In the genomic region with DNA sequence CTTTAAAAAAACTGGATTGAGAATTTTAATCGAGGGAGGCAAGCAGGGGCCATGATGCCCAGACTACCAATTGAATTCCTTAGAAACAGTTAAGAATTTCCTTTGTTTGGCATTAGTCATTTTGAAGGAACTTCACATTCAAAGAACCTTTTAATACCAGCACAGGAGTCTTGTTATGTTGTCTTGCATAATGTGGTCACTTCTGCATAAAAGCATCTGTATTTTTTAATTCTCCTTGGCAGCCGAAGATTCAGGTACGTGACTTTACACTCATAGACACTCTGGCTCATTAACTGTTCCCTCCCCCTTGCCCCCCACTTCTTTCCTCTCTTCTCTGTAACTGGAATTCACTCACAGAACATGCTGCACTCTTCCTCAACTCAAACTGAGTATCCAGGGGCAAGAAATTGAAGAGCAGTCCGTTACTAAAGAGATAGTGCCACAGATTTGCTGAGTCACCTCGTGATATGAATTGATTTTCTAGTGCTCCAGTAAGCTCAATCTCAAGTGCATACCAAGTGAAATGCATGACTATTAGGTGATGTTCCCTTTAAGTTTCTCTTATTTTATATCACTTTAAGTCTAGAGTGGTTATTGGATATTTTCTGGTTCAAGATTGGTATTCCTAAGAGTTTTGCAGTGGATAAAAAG, we compare ENCODE assay signal across 25 cellular contexts.
DNase-seq lines count a peak whose midpoint lies in the region; ATAC-seq and TF ChIP-seq lines count a peak whose summit lies in the region.
"Had no signal": no experiment of that assay in that cellular context is flagged by ENCODE, and none has a peak within 500 bp of the region (broad histone marks: within the 10 kb centered on the region; RNA-seq: fewer than 3 reads in every experiment).

No MANE protein-coding gene starts in this region.

- CTCF ChIA-PET in A673 (lab: Charles Lee): no interaction called here

- H3K27ac Mint-ChIP-seq in HFFc6: peak overlapping the region; percentile 69
- H3K27ac Mint-ChIP-seq: activated naive CD8-positive, alpha-beta T cell treated with anti-CD3 and anti-CD28 coated beads, Interleukin-2, amount 10 ng/mL, durations not matched to agents 7 days and 5 days; activated T-helper 17 cell treated with anti-CD3 and anti-CD28 coated beads, Interleukin-2, amount 50 U/mL, for 72 hours; CD4-positive, CD25-positive, alpha-beta regulatory T cell; nephron progenitor cell; T-helper 2 cell treated with Interferon-gamma antibody and Interleukin-4, amounts not matched to agents 5 μg/mL and 100 μg/mL, for 36 hours had no signal

- TF ChIP-seq CTCF in AG10803 (conservative IDR thresholded peaks at IDR 0.05; ENCODE audit: low read length) (no peak), HFFc6 (IDR thresholded peaks at IDR 0.05) (no peak), A673 (conservative IDR thresholded peaks at IDR 0.05; ENCODE audit: low read depth, low read length) (no peak)

- H3K9me3 Mint-ChIP-seq in HFFc6: no peaks in the 10 kb centered on the region
- H3K9me3 Mint-ChIP-seq: activated T-helper 17 cell treated with anti-CD3 and anti-CD28 coated beads, Interleukin-2, amount 50 U/mL, for 72 hours had no signal

- no peak overlapping the region for H3K9ac ChIP-seq in adipocyte (ENCODE audit: low read length)

- DNase-seq in AG10803 (ENCODE audit: low read depth) (peak; percentile 62), HFFc6 (peak; percentile 33), adipocyte (ENCODE audit: low read depth) (peak; percentile 4), iris pigment epithelial cell (ENCODE audit: low read depth) (peak; percentile 4), DMS153 (lab: John Stamatoyannopoulos, UW) (no peak), A673 (ENCODE audit: low spot score) (no peak)
- DNase-seq: activated CD4-positive, alpha-beta T cell treated with anti-CD3 and anti-CD28 coated beads, Interleukin-2, amount 50 U/mL, for 4 hours; activated CD8-positive, alpha-beta memory T cell treated with anti-CD3 and anti-CD28 coated beads, Interleukin-2, amount 50 U/mL, for 4 hours; activated naive CD8-positive, alpha-beta T cell treated with anti-CD3 and anti-CD28 coated beads, Interleukin-2, amount 10 ng/mL, durations not matched to agents 7 days and 5 days; CD4-positive, CD25-positive, alpha-beta regulatory T cell; GDM1; heart left ventricle; MM.1S; NCI-H1436; nephron progenitor cell; Peyer's patch; posterior cingulate gyrus; stimulated activated CD4-positive, alpha-beta T cell treated with anti-CD3 and anti-CD28 coated beads, Interleukin-1b, Interleukin-23, amount 100 ng/mL, for 48 hours had no signal

- H3K27me3 ChIP-seq in adipocyte (replicated peaks; ENCODE audit: control insufficient read depth, insufficient read depth, low read length) (no peaks in the 10 kb centered on the region), A673 (replicated peaks; ENCODE audit: insufficient read depth, low read depth, low read length, poor library complexity) (no peaks in the 10 kb centered on the region)
- H3K27me3 ChIP-seq: cardiac muscle cell, heart left ventricle, Peyer's patch, suprapubic skin had no signal

- peaks cover 60% of the 10 kb centered on the region for H3K4me1 Mint-ChIP-seq in HFFc6 (ENCODE audit: low read depth)
- H3K4me1 Mint-ChIP-seq: activated naive CD8-positive, alpha-beta T cell treated with anti-CD3 and anti-CD28 coated beads, Interleukin-2, amount 10 ng/mL, durations not matched to agents 7 days and 5 days; activated T-helper 17 cell treated with anti-CD3 and anti-CD28 coated beads, Interleukin-2, amount 50 U/mL, for 72 hours; CD4-positive, CD25-positive, alpha-beta regulatory T cell; nephron progenitor cell had no signal

- no TSS peak for BruUV-seq in A673 (replicated peaks; lab: Mats Ljungman, UMichigan)

- no peak overlapping the region for H3K4me3 ChIP-seq in AG10803 (ENCODE audit: low read length)
- no peak overlapping the region for H3K4me3 ChIP-seq in adipocyte (ENCODE audit: low read length)
- no peak overlapping the region for H3K4me3 ChIP-seq in A673 (ENCODE audit: low read depth, low read length, poor library complexity, severe bottlenecking)
- H3K4me3 ChIP-seq: cardiac muscle cell, heart left ventricle, Peyer's patch, suprapubic skin had no signal

- H3K4me1 ChIP-seq in adipocyte (ENCODE audit: control insufficient read depth, insufficient read depth, low read length): no peaks in the 10 kb centered on the region
- H3K4me1 ChIP-seq in A673 (ENCODE audit: insufficient read depth, low read length, poor library complexity, severe bottlenecking): no peaks in the 10 kb centered on the region
- H3K4me1 ChIP-seq: heart left ventricle, Peyer's patch, suprapubic skin had no signal

- H3K27ac ChIP-seq in A673 (ENCODE audit: low read depth, low read length, poor library complexity, severe bottlenecking): no peak overlapping the region
- H3K27ac ChIP-seq: cardiac muscle cell, heart left ventricle, Peyer's patch, suprapubic skin had no signal

- peaks cover 10% of the 10 kb centered on the region; the same call in 1 of the 2 replicates for H3K36me3 Mint-ChIP-seq in HFFc6 (ENCODE audit: low read depth)
- H3K36me3 Mint-ChIP-seq: activated naive CD8-positive, alpha-beta T cell treated with anti-CD3 and anti-CD28 coated beads, Interleukin-2, amount 10 ng/mL, durations not matched to agents 7 days and 5 days; CD4-positive, CD25-positive, alpha-beta regulatory T cell had no signal

- peaks cover 2% of the 10 kb centered on the region for H3K27me3 Mint-ChIP-seq in HFFc6 (ENCODE audit: insufficient read depth)
- H3K27me3 Mint-ChIP-seq: activated naive CD8-positive, alpha-beta T cell treated with anti-CD3 and anti-CD28 coated beads, Interleukin-2, amount 10 ng/mL, durations not matched to agents 7 days and 5 days; activated T-helper 17 cell treated with anti-CD3 and anti-CD28 coated beads, Interleukin-2, amount 50 U/mL, for 72 hours; CD4-positive, CD25-positive, alpha-beta regulatory T cell had no signal

- peak overlapping the region; percentile 36; the same call in 1 of the 2 replicates for H3K4me3 Mint-ChIP-seq in HFFc6
- H3K4me3 Mint-ChIP-seq: activated naive CD8-positive, alpha-beta T cell treated with anti-CD3 and anti-CD28 coated beads, Interleukin-2, amount 10 ng/mL, durations not matched to agents 7 days and 5 days; activated T-helper 17 cell treated with anti-CD3 and anti-CD28 coated beads, Interleukin-2, amount 50 U/mL, for 72 hours; CD4-positive, CD25-positive, alpha-beta regulatory T cell; nephron progenitor cell; T-helper 2 cell treated with Interferon-gamma antibody and Interleukin-4, amounts not matched to agents 5 μg/mL and 100 μg/mL, for 36 hours had no signal

- no peak for ATAC-seq in GM19035 (IDR thresholded peaks at IDR 0.05; ENCODE audit: unreplicated experiment)
- ATAC-seq in GM19467 (IDR thresholded peaks at IDR 0.05; ENCODE audit: unreplicated experiment): no peak
- ATAC-seq: activated T-helper 17 cell treated with anti-CD3 and anti-CD28 coated beads, Interleukin-2, amount 50 U/mL, for 72 hours; heart left ventricle; left lobe of liver had no signal

- H3K36me3 ChIP-seq in adipocyte (ENCODE audit: control insufficient read depth, insufficient read depth, low read length, severe bottlenecking) (no peaks in the 10 kb centered on the region), A673 (ENCODE audit: insufficient read depth, low read length, poor library complexity, severe bottlenecking) (no peaks in the 10 kb centered on the region)
- H3K36me3 ChIP-seq: cardiac muscle cell, heart left ventricle, Peyer's patch, suprapubic skin had no signal

- POLR2A ChIA-PET in A673 (lab: Charles Lee; ENCODE audit: low non-redundant PET): no interaction called here

- H3K9me3 ChIP-seq in adipocyte (ENCODE audit: control insufficient read depth, low read length) (peaks cover 15% of the 10 kb centered on the region), A673 (ENCODE audit: low read depth, low read length, poor library complexity, severe bottlenecking) (no peaks in the 10 kb centered on the region)
- H3K9me3 ChIP-seq: heart left ventricle, Peyer's patch, suprapubic skin had no signal

- intact Hi-C loops in A673 (cut with micrococcal nuclease; ENCODE audit: unreplicated experiment): no loop called here

Comparison
In these comparisons a context has a peak if more than half of its experiments do, and no peak if none do; other contexts are left out.
1. DNase-seq: peak in AG10803 (single experiment), HFFc6 (single experiment), adipocyte (single experiment) and iris pigment epithelial cell (single experiment); none in DMS153 (single experiment) and A673 (single experiment).